32 cellular contexts compared by ENCODE assay signal in genomic region chr1:202850593-202851362, GRCh38. TPM values are rescaled to one million over a fixed set of nuclear protein-coding genes. Genes with fewer than 3 reads are reported as not detected.
DNase-seq lines count a peak whose midpoint lies in the region; ATAC-seq and TF ChIP-seq lines count a peak whose summit lies in the region.
"Had no signal": no experiment of that assay in that cellular context is flagged by ENCODE, and none has a peak within 500 bp of the region (broad histone marks: within the 10 kb centered on the region; RNA-seq: fewer than 3 reads in every experiment).

No MANE protein-coding gene starts in this region.

- H3K4me1 Mint-ChIP-seq in stimulated activated memory B cell treated with anti-CD40 and anti-IgM and Interleukin-4, amounts not matched to agents 10 μg/mL and 1 μg/mL and 100 μg/mL, for 72 hours: peaks cover 27% of the 10 kb centered on the region
- H3K4me1 Mint-ChIP-seq: brain, nephron had no signal

- TF ChIP-seq CTCF in DOHH2 (IDR thresholded peaks at IDR 0.05; ENCODE audit: low read depth, low read length, poor library complexity, severe bottlenecking) (no peak), Loucy (conservative IDR thresholded peaks at IDR 0.05; ENCODE audit: low read length) (no peak), left lung (IDR thresholded peaks at IDR 0.05) (no peak)

- H3K4me2 ChIP-seq in DOHH2 (ENCODE audit: low read length) (peak overlapping the region; percentile 60), Loucy (ENCODE audit: low read depth, low read length, poor library complexity, severe bottlenecking) (no peak overlapping the region)

- no peaks in the 10 kb centered on the region for H3K27me3 ChIP-seq in DOHH2 (ENCODE audit: control insufficient read depth, low read length)
- no peaks in the 10 kb centered on the region for H3K27me3 ChIP-seq in Loucy (ENCODE audit: insufficient read depth, low read length, poor library complexity, severe bottlenecking)
- H3K27me3 ChIP-seq in left lung: no peaks in the 10 kb centered on the region
- H3K27me3 ChIP-seq: ovary, stomach, tibial artery had no signal

- peaks cover 34% of the 10 kb centered on the region for H3K4me1 ChIP-seq in DOHH2 (ENCODE audit: control insufficient read depth, low read length)
- H3K4me1 ChIP-seq in Loucy (ENCODE audit: insufficient read depth, low read length, poor library complexity, severe bottlenecking): peaks cover 8% of the 10 kb centered on the region
- H3K4me1 ChIP-seq in left lung: no peaks in the 10 kb centered on the region
- H3K4me1 ChIP-seq: stomach, tibial artery had no signal

- no peak overlapping the region for H3K4me3 Mint-ChIP-seq in stimulated activated memory B cell treated with anti-CD40 and anti-IgM and Interleukin-4, amounts not matched to agents 10 μg/mL and 1 μg/mL and 100 μg/mL, for 72 hours
- H3K4me3 Mint-ChIP-seq: activated CD8-positive, alpha-beta T cell treated with anti-CD3 and anti-CD28 coated beads for 36 hours; activated naive CD4-positive, alpha-beta T cell treated with anti-CD3 and anti-CD28 coated beads, Interleukin-2, amount 10 ng/mL, durations not matched to agents 7 days and 5 days; activated T-helper 17 cell treated with anti-CD3 and anti-CD28 coated beads, Interleukin-2, amount 50 U/mL, for 72 hours; brain; endodermal cell; nephron had no signal

- no peaks in the 10 kb centered on the region for H3K9me2 ChIP-seq in DOHH2 (replicated peaks; ENCODE audit: control insufficient read depth, low read length)
- H3K9me2 ChIP-seq in Loucy (replicated peaks; ENCODE audit: low read depth, low read length): no peaks in the 10 kb centered on the region

- H3K27ac ChIP-seq in DOHH2 (ENCODE audit: low read depth, low read length): peak overlapping the region; percentile 24
- no peak overlapping the region for H3K27ac ChIP-seq in left lung
- H3K27ac ChIP-seq: C4-2B, GM23248, ovary, stomach, tibial artery had no signal

- DNase-seq in left lung (no peak), GM19238 (ENCODE audit: insufficient read length, low spot score) (no peak), AML-193 (lab: John Stamatoyannopoulos, UW) (no peak)
- DNase-seq: activated CD8-positive, alpha-beta T cell treated with anti-CD3 and anti-CD28 coated beads for 36 hours; activated naive CD4-positive, alpha-beta T cell treated with anti-CD3 and anti-CD28 coated beads, Interleukin-2, amount 10 ng/mL, durations not matched to agents 7 days and 5 days; cerebellar nuclear complex; COR-L47; dermis blood vessel endothelial cell; endodermal cell; GM23248; islet precursor cell; NCI-H1048; NCI-H1694; NCI-H446 treated with DMSO at 0.1 percent for 48 hours; ovary; retina; stimulated activated CD8-positive, alpha-beta memory T cell treated with anti-CD3 and anti-CD28 coated beads, Interleukin-4, amount 100 ng/mL, for 48 hours; stomach had no signal

- no peaks in the 10 kb centered on the region for H3F3A ChIP-seq in DOHH2 (ENCODE audit: control insufficient read depth, insufficient read depth)
- H3F3A ChIP-seq in Loucy (ENCODE audit: low read depth): no peaks in the 10 kb centered on the region

- no peaks in the 10 kb centered on the region for H3K27me3 Mint-ChIP-seq in stimulated activated memory B cell treated with anti-CD40 and anti-IgM and Interleukin-4, amounts not matched to agents 10 μg/mL and 1 μg/mL and 100 μg/mL, for 72 hours
- H3K27me3 Mint-ChIP-seq: activated CD8-positive, alpha-beta T cell treated with anti-CD3 and anti-CD28 coated beads for 36 hours; activated T-helper 17 cell treated with anti-CD3 and anti-CD28 coated beads, Interleukin-2, amount 50 U/mL, for 72 hours had no signal

- H3K27ac Mint-ChIP-seq in stimulated activated memory B cell treated with anti-CD40 and anti-IgM and Interleukin-4, amounts not matched to agents 10 μg/mL and 1 μg/mL and 100 μg/mL, for 72 hours: peak overlapping the region; percentile 61
- H3K27ac Mint-ChIP-seq: activated CD8-positive, alpha-beta T cell treated with anti-CD3 and anti-CD28 coated beads for 36 hours; activated naive CD4-positive, alpha-beta T cell treated with anti-CD3 and anti-CD28 coated beads, Interleukin-2, amount 10 ng/mL, durations not matched to agents 7 days and 5 days; activated T-helper 17 cell treated with anti-CD3 and anti-CD28 coated beads, Interleukin-2, amount 50 U/mL, for 72 hours; brain; endodermal cell; nephron had no signal

- no peaks in the 10 kb centered on the region for H3K9me3 Mint-ChIP-seq in stimulated activated memory B cell treated with anti-CD40 and anti-IgM and Interleukin-4, amounts not matched to agents 10 μg/mL and 1 μg/mL and 100 μg/mL, for 72 hours
- H3K9me3 Mint-ChIP-seq: activated CD8-positive, alpha-beta T cell treated with anti-CD3 and anti-CD28 coated beads for 36 hours; activated naive CD4-positive, alpha-beta T cell treated with anti-CD3 and anti-CD28 coated beads, Interleukin-2, amount 10 ng/mL, durations not matched to agents 7 days and 5 days; activated T-helper 17 cell treated with anti-CD3 and anti-CD28 coated beads, Interleukin-2, amount 50 U/mL, for 72 hours; brain; endodermal cell; nephron had no signal

- peak overlapping the region; percentile 65; the same call in 1 of the 2 replicates for H2AFZ ChIP-seq in Loucy (ENCODE audit: low read length)
- H2AFZ ChIP-seq: GM23248 had no signal

- no peaks in the 10 kb centered on the region for H3K79me2 ChIP-seq in DOHH2 (ENCODE audit: control insufficient read depth, low read length)
- H3K79me2 ChIP-seq in Loucy (ENCODE audit: insufficient read depth, low read length): no peaks in the 10 kb centered on the region

- H3K4me3 ChIP-seq in DOHH2 (ENCODE audit: low read length): peak overlapping the region; percentile 41
- H3K4me3 ChIP-seq in Loucy (ENCODE audit: low read length, poor library complexity, severe bottlenecking): no peak overlapping the region
- H3K4me3 ChIP-seq in left lung: no peak overlapping the region
- H3K4me3 ChIP-seq: GM23248, ovary, stomach, tibial artery had no signal

- H3K36me3 ChIP-seq in DOHH2 (ENCODE audit: control insufficient read depth, low read length) (no peaks in the 10 kb centered on the region), Loucy (ENCODE audit: insufficient read depth, low read length) (no peaks in the 10 kb centered on the region), left lung (no peaks in the 10 kb centered on the region)
- H3K36me3 ChIP-seq: ovary, stomach, tibial artery had no signal

- H4K20me1 ChIP-seq in DOHH2 (ENCODE audit: control insufficient read depth, insufficient read depth, low read depth, low read length) (no peaks in the 10 kb centered on the region), Loucy (ENCODE audit: insufficient read depth, low read length, poor library complexity, severe bottlenecking) (no peaks in the 10 kb centered on the region)

- intact Hi-C loops in left lung (cut with DNase I): no loop called here

- H3K9ac ChIP-seq in Loucy (ENCODE audit: low read depth, low read length, poor library complexity, severe bottlenecking): no peak overlapping the region
- H3K9ac ChIP-seq: GM23248 had no signal

- H3K36me3 Mint-ChIP-seq in stimulated activated memory B cell treated with anti-CD40 and anti-IgM and Interleukin-4, amounts not matched to agents 10 μg/mL and 1 μg/mL and 100 μg/mL, for 72 hours: no peaks in the 10 kb centered on the region
- H3K36me3 Mint-ChIP-seq: activated naive CD4-positive, alpha-beta T cell treated with anti-CD3 and anti-CD28 coated beads, Interleukin-2, amount 10 ng/mL, durations not matched to agents 7 days and 5 days; brain had no signal

- H3K9me3 ChIP-seq in DOHH2 (ENCODE audit: control insufficient read depth, insufficient read depth, low read length): no peaks in the 10 kb centered on the region
- H3K9me3 ChIP-seq in Loucy (ENCODE audit: insufficient read depth, low read depth, low read length): no peaks in the 10 kb centered on the region
- H3K9me3 ChIP-seq in left lung: no peaks in the 10 kb centered on the region
- H3K9me3 ChIP-seq: ovary, stomach, tibial artery had no signal

- ATAC-seq in left lung (peak; percentile 16), HG02870 (IDR thresholded peaks at IDR 0.05; ENCODE audit: unreplicated experiment) (no peak)
- no peak for ATAC-seq in stimulated activated memory B cell treated with anti-CD40 and anti-IgM and Interleukin-4, amounts not matched to agents 10 μg/mL and 1 μg/mL and 100 μg/mL, for 72 hours
- ATAC-seq: activated CD8-positive, alpha-beta T cell treated with anti-CD3 and anti-CD28 coated beads for 36 hours; activated T-helper 17 cell treated with anti-CD3 and anti-CD28 coated beads, Interleukin-2, amount 50 U/mL, for 72 hours had no signal

RNA-seq across cellular contexts. Expression of gene RABIF, which starts 38.2 kb away (rescaled TPM):
- total RNA-seq in left lung: 10 to 100 TPM; 11.0 to 15.5 TPM

RNA-seq across cellular contexts. Expression of gene PCAT6, which starts 40.0 kb away (rescaled TPM):
- 1 to 10 TPM; 1.1 to 2.4 TPM for total RNA-seq in left lung
- total RNA-seq: fibroblast of villous mesenchyme; G401; GM23248; liver; mononuclear cell; stomach; T-helper 2 cell treated with Interferon-gamma antibody and Interleukin-4, amounts not matched to agents 100 ng/mL and 5 ng/mL, for 36 hours had no signal

RNA-seq across cellular contexts. Expression of gene KDM5B, which starts 42.6 kb away (rescaled TPM):
- total RNA-seq in left lung: 10 to 100 TPM; 46.4 to 67.4 TPM
